Comparison of ENCODE assay signal across 8 cellular contexts in genomic region chr1:235079443-235079967, GRCh38. TPM values are rescaled to one million over a fixed set of nuclear protein-coding genes. Genes with fewer than 3 reads are reported as not detected.
DNase-seq lines count a peak whose midpoint lies in the region; ATAC-seq and TF ChIP-seq lines count a peak whose summit lies in the region.

No MANE protein-coding gene starts in this region.

- H3K4me1 ChIP-seq in KMS-11 (ENCODE audit: low read depth, poor library complexity, severe bottlenecking) (peaks cover 54% of the 10 kb centered on the region), body of pancreas (peaks cover 75% of the 10 kb centered on the region), neutrophil (ENCODE audit: control insufficient read depth in 1 of 2, insufficient read depth in 1 of 2, low read depth in 1 of 2, low read length in 1 of 2) (peaks cover 80 to 89% of the 10 kb centered on the region in 2 experiments)

- H3K9ac ChIP-seq in KMS-11 = no peak overlapping the region

- H3K4me2 ChIP-seq in KMS-11 = peak overlapping the region; percentile 42

- H3K27ac ChIP-seq in KMS-11 = peak overlapping the region; percentile 7; the same call in 1 of the 2 replicates
- peak overlapping the region; percentile 79 to 97 (median 92) for H3K27ac ChIP-seq in body of pancreas
- H3K27ac ChIP-seq in neutrophil = peak overlapping the region; percentile 69

- H3K36me3 ChIP-seq in KMS-11 (ENCODE audit: insufficient read depth) = no peaks in the 10 kb centered on the region
- no peaks in the 10 kb centered on the region for H3K36me3 ChIP-seq in body of pancreas (replicated peaks in 1 of 2; ENCODE audit: insufficient read depth in 1 of 2, low read depth in 2 of 2)
- no peaks in the 10 kb centered on the region for H3K36me3 ChIP-seq in neutrophil

- peak in 2 of 3 donors; percentile 29 to 30 for TF ChIP-seq POLR2A in body of pancreas (IDR thresholded peaks at IDR 0.05)

- H3K4me3 ChIP-seq in KMS-11 (IDR thresholded peaks at IDR 0.05; ENCODE audit: insufficient read depth, low read depth, low read length) (no peak overlapping the region), body of pancreas (no peak overlapping the region), neutrophil (ENCODE audit: low read depth in 1 of 2, low read length in 1 of 2) (no peak overlapping the region)

- DNase-seq in DMS53 treated with DMSO at 0.1 percent for 48 hours (lab: John Stamatoyannopoulos, UW; ENCODE audit: unreplicated experiment) = peak; percentile 91
- peak; percentile 96 to 99 (median 98) for DNase-seq in body of pancreas
- no peak for DNase-seq in NCI-H526 (lab: John Stamatoyannopoulos, UW)
- no peak for DNase-seq in mesenteric fat pad (ENCODE audit: low spot score)

- intact Hi-C loops in body of pancreas (cut with DNase I) = no loop called here

- no peaks in the 10 kb centered on the region for H3K27me3 ChIP-seq in KMS-11 (ENCODE audit: insufficient read depth, low read depth)
- H3K27me3 ChIP-seq in body of pancreas = no peaks in the 10 kb centered on the region
- no peaks in the 10 kb centered on the region for H3K27me3 ChIP-seq in neutrophil

- H2AFZ ChIP-seq in KMS-11 (ENCODE audit: low read depth) = peak overlapping the region; percentile 11; the same call in 1 of the 2 replicates

- no peaks in the 10 kb centered on the region for H3K9me3 ChIP-seq in body of pancreas
- no peaks in the 10 kb centered on the region for H3K9me3 ChIP-seq in neutrophil

- 0 to 10% methylated on average over 3 to 6 of the region's 6 CpGs for WGBS in body of pancreas, 2 donors

- no peaks in the 10 kb centered on the region for H3K79me2 ChIP-seq in KMS-11 (ENCODE audit: insufficient read depth, low read depth)

- H4K20me1 ChIP-seq in KMS-11 (ENCODE audit: insufficient read depth) = no peaks in the 10 kb centered on the region

- no peak for TF ChIP-seq CTCF in KMS-11 (conservative IDR thresholded peaks at IDR 0.05; ENCODE audit: low read depth, low read length)
- peak in 3 of 7 experiments; percentile 27 to 30 (median 30) for TF ChIP-seq CTCF in body of pancreas (IDR thresholded peaks at IDR 0.05)
- no peak for TF ChIP-seq CTCF in neutrophil (IDR thresholded peaks at IDR 0.05)

- ATAC-seq in body of pancreas = peak; percentile 85
- ATAC-seq in HG02642 (IDR thresholded peaks at IDR 0.05; ENCODE audit: poor library complexity, unreplicated experiment) = no peak
- no peak for ATAC-seq in GM18498 (IDR thresholded peaks at IDR 0.05; ENCODE audit: unreplicated experiment)

RNA-seq across cellular contexts. Expression of gene TOMM20, which starts 49.1 kb away (rescaled TPM):
- total RNA-seq in body of pancreas (10 to 100 TPM; 54.7 to 75.2 TPM), mesenteric fat pad (107 TPM)

Comparison
In these comparisons a context has a peak if more than half of its experiments do, and no peak if none do; other contexts are left out.
1. DNase-seq: peak in DMS53 treated with DMSO at 0.1 percent for 48 hours (single experiment) and body of pancreas (4 of 4); none in NCI-H526 (0 of 2) and mesenteric fat pad (single experiment).
2. H3K27ac ChIP-seq: peak in every context shown above with its lines; median percentile 92 in body of pancreas; 69 in neutrophil; 7 in KMS-11.